ENCODE assay signal across 1 cellular context in the genomic region with DNA sequence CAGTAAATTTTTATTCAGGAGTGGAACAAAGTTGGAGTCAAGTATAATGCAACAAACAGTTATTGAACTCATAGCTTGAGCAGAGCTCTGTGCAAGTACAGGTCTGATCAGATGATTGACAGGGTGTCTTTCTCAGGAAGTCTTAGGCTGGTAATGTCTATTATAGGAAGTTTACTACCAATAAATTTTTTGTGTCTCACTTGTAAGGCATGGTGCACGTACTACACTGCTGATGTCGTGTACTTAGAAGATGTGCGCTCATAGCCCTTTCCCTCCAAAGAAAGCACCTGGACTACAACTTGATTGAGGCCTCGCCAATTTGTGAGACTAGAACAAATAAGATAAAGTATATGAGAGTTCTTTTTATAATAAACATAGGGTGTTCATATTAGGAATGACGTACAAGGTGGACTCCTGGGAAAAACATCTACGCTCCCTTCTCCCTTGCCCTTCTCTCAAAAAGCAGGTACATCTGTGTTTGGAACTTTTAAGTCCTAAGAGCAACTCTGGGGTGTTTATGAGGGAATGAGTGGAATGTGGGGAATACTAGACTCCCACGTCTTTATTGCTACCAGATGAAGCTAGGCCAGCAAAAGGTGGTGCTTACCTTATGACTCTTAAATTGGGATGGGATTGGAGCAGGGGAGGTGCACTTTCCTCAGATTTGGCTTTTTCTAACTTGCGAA.
TF ChIP-seq lines count a peak whose summit lies in the region.

No MANE protein-coding gene starts in this region.

TF ChIP-seq in GM23338, 12 proteins besides CTCF, POLR2A, EP300 and RAD21 (continued from another document):
- TF ChIP-seq, protein P1, sequence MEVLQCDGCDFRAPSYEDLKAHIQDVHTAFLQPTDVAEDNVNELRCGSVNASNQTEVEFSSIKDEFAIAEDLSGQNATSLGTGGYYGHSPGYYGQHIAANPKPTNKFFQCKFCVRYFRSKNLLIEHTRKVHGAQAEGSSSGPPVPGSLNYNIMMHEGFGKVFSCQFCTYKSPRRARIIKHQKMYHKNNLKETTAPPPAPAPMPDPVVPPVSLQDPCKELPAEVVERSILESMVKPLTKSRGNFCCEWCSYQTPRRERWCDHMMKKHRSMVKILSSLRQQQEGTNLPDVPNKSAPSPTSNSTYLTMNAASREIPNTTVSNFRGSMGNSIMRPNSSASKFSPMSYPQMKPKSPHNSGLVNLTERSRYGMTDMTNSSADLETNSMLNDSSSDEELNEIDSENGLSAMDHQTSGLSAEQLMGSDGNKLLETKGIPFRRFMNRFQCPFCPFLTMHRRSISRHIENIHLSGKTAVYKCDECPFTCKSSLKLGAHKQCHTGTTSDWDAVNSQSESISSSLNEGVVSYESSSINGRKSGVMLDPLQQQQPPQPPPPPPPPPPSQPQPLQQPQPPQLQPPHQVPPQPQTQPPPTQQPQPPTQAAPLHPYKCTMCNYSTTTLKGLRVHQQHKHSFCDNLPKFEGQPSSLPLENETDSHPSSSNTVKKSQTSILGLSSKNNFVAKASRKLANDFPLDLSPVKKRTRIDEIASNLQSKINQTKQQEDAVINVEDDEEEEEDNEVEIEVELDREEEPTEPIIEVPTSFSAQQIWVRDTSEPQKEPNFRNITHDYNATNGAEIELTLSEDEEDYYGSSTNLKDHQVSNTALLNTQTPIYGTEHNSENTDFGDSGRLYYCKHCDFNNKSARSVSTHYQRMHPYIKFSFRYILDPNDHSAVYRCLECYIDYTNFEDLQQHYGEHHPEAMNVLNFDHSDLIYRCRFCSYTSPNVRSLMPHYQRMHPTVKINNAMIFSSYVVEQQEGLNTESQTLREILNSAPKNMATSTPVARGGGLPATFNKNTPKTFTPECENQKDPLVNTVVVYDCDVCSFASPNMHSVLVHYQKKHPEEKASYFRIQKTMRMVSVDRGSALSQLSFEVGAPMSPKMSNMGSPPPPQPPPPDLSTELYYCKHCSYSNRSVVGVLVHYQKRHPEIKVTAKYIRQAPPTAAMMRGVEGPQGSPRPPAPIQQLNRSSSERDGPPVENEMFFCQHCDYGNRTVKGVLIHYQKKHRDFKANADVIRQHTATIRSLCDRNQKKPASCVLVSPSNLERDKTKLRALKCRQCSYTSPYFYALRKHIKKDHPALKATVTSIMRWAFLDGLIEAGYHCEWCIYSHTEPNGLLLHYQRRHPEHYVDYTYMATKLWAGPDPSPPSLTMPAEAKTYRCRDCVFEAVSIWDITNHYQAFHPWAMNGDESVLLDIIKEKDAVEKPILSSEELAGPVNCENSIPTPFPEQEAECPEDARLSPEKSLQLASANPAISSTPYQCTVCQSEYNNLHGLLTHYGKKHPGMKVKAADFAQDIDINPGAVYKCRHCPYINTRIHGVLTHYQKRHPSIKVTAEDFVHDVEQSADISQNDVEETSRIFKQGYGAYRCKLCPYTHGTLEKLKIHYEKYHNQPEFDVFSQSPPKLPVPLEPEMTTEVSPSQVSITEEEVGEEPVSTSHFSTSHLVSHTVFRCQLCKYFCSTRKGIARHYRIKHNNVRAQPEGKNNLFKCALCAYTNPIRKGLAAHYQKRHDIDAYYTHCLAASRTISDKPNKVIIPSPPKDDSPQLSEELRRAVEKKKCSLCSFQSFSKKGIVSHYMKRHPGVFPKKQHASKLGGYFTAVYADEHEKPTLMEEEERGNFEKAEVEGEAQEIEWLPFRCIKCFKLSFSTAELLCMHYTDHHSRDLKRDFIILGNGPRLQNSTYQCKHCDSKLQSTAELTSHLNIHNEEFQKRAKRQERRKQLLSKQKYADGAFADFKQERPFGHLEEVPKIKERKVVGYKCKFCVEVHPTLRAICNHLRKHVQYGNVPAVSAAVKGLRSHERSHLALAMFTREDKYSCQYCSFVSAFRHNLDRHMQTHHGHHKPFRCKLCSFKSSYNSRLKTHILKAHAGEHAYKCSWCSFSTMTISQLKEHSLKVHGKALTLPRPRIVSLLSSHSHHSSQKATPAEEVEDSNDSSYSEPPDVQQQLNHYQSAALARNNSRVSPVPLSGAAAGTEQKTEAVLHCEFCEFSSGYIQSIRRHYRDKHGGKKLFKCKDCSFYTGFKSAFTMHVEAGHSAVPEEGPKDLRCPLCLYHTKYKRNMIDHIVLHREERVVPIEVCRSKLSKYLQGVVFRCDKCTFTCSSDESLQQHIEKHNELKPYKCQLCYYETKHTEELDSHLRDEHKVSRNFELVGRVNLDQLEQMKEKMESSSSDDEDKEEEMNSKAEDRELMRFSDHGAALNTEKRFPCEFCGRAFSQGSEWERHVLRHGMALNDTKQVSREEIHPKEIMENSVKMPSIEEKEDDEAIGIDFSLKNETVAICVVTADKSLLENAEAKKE (CRISPR knock-in tag; IDR thresholded peaks at IDR 0.05) = no peak
- TF ChIP-seq ZNF114 (CRISPR knock-in tag; IDR thresholded peaks at IDR 0.05) = no peak
TF ChIP-seq in GM23338: peak in this region for 0.
